1 cellular context compared by ENCODE assay signal in the genomic region with DNA sequence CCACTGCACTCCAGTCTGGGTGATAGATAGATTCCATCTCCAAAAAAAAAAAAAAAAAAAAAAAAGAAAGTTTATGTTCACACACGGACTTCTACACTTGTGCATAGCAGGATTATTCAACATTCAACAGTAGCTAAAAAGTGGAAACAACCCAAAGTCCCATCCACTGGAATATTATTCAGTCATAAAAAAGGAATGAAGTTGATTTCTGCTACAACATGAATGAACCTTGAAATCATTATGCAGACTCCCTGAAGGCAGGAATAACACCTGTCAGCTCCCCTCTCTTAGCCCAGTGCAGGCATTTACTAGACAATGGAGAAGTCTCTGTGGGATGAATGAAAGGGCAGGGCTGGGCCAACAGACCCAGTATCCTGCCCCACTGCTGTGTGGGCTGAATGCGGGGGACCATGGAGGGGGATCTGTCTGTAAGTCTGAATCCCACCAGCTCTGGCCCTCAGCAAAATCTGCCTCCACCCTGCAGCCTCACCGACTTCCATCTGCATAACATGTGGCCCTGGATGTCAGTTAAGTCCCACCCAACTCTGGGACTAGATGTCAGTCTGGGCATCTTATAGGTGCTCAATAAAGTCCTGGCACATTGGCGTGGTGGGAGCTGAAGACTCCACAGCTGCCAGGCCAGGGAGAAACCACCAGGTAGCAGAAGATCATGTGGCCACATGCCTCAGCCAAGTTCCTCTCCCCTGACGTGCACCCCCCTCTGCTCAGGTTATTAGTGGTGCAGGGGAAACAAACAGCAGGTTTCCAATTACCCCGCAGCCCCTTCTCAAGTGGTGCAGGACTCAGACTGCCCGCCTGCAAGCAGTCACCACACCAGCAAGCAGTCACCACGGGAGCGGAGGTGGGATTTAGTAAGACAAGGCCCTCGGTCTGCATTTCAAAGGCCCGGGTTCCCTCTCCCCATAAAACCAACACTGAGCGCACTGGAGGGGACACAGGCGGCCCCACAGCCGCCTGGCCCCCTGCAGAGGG.
TF ChIP-seq lines count a peak whose summit lies in the region.

No MANE protein-coding gene starts in this region.

TF ChIP-seq in WTC11, 78 proteins besides CTCF, POLR2A, EP300 and RAD21 (continued from another document and continues in another):
- TF ChIP-seq, protein P1, sequence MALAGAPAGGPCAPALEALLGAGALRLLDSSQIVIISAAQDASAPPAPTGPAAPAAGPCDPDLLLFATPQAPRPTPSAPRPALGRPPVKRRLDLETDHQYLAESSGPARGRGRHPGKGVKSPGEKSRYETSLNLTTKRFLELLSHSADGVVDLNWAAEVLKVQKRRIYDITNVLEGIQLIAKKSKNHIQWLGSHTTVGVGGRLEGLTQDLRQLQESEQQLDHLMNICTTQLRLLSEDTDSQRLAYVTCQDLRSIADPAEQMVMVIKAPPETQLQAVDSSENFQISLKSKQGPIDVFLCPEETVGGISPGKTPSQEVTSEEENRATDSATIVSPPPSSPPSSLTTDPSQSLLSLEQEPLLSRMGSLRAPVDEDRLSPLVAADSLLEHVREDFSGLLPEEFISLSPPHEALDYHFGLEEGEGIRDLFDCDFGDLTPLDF (CRISPR knock-in tag; IDR thresholded peaks at IDR 0.05), result no peak
- no peak for TF ChIP-seq FOXJ3 (CRISPR knock-in tag; IDR thresholded peaks at IDR 0.05; ENCODE audit: borderline replicate concordance)
- no peak for TF ChIP-seq ZNF263 (CRISPR knock-in tag; IDR thresholded peaks at IDR 0.05; ENCODE audit: low read depth)
- TF ChIP-seq, protein P2, sequence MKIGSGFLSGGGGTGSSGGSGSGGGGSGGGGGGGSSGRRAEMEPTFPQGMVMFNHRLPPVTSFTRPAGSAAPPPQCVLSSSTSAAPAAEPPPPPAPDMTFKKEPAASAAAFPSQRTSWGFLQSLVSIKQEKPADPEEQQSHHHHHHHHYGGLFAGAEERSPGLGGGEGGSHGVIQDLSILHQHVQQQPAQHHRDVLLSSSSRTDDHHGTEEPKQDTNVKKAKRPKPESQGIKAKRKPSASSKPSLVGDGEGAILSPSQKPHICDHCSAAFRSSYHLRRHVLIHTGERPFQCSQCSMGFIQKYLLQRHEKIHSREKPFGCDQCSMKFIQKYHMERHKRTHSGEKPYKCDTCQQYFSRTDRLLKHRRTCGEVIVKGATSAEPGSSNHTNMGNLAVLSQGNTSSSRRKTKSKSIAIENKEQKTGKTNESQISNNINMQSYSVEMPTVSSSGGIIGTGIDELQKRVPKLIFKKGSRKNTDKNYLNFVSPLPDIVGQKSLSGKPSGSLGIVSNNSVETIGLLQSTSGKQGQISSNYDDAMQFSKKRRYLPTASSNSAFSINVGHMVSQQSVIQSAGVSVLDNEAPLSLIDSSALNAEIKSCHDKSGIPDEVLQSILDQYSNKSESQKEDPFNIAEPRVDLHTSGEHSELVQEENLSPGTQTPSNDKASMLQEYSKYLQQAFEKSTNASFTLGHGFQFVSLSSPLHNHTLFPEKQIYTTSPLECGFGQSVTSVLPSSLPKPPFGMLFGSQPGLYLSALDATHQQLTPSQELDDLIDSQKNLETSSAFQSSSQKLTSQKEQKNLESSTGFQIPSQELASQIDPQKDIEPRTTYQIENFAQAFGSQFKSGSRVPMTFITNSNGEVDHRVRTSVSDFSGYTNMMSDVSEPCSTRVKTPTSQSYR (CRISPR knock-in tag; IDR thresholded peaks at IDR 0.05), result peak; percentile 36; the same call in 1 of the 2 replicates
- TF ChIP-seq ZNF317 (CRISPR knock-in tag; IDR thresholded peaks at IDR 0.05; ENCODE audit: borderline replicate concordance, low read depth), result no peak
- TF ChIP-seq, protein P3, sequence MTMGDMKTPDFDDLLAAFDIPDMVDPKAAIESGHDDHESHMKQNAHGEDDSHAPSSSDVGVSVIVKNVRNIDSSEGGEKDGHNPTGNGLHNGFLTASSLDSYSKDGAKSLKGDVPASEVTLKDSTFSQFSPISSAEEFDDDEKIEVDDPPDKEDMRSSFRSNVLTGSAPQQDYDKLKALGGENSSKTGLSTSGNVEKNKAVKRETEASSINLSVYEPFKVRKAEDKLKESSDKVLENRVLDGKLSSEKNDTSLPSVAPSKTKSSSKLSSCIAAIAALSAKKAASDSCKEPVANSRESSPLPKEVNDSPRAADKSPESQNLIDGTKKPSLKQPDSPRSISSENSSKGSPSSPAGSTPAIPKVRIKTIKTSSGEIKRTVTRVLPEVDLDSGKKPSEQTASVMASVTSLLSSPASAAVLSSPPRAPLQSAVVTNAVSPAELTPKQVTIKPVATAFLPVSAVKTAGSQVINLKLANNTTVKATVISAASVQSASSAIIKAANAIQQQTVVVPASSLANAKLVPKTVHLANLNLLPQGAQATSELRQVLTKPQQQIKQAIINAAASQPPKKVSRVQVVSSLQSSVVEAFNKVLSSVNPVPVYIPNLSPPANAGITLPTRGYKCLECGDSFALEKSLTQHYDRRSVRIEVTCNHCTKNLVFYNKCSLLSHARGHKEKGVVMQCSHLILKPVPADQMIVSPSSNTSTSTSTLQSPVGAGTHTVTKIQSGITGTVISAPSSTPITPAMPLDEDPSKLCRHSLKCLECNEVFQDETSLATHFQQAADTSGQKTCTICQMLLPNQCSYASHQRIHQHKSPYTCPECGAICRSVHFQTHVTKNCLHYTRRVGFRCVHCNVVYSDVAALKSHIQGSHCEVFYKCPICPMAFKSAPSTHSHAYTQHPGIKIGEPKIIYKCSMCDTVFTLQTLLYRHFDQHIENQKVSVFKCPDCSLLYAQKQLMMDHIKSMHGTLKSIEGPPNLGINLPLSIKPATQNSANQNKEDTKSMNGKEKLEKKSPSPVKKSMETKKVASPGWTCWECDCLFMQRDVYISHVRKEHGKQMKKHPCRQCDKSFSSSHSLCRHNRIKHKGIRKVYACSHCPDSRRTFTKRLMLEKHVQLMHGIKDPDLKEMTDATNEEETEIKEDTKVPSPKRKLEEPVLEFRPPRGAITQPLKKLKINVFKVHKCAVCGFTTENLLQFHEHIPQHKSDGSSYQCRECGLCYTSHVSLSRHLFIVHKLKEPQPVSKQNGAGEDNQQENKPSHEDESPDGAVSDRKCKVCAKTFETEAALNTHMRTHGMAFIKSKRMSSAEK (CRISPR knock-in tag; IDR thresholded peaks at IDR 0.05; ENCODE audit: borderline replicate concordance), result no peak
- no peak for TF ChIP-seq CREB1 (CRISPR knock-in tag; IDR thresholded peaks at IDR 0.05)
- TF ChIP-seq, protein P4, sequence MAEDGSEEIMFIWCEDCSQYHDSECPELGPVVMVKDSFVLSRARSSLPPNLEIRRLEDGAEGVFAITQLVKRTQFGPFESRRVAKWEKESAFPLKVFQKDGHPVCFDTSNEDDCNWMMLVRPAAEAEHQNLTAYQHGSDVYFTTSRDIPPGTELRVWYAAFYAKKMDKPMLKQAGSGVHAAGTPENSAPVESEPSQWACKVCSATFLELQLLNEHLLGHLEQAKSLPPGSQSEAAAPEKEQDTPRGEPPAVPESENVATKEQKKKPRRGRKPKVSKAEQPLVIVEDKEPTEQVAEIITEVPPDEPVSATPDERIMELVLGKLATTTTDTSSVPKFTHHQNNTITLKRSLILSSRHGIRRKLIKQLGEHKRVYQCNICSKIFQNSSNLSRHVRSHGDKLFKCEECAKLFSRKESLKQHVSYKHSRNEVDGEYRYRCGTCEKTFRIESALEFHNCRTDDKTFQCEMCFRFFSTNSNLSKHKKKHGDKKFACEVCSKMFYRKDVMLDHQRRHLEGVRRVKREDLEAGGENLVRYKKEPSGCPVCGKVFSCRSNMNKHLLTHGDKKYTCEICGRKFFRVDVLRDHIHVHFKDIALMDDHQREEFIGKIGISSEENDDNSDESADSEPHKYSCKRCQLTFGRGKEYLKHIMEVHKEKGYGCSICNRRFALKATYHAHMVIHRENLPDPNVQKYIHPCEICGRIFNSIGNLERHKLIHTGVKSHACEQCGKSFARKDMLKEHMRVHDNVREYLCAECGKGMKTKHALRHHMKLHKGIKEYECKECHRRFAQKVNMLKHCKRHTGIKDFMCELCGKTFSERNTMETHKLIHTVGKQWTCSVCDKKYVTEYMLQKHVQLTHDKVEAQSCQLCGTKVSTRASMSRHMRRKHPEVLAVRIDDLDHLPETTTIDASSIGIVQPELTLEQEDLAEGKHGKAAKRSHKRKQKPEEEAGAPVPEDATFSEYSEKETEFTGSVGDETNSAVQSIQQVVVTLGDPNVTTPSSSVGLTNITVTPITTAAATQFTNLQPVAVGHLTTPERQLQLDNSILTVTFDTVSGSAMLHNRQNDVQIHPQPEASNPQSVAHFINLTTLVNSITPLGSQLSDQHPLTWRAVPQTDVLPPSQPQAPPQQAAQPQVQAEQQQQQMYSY (CRISPR knock-in tag; IDR thresholded peaks at IDR 0.05), result peak; percentile 12; the same call in 1 of the 2 replicates
- TF ChIP-seq TCF7 (CRISPR knock-in tag; IDR thresholded peaks at IDR 0.05; ENCODE audit: low read depth), result no peak
- no peak for TF ChIP-seq ATF1 (CRISPR knock-in tag; IDR thresholded peaks at IDR 0.05)
- no peak for TF ChIP-seq ZNF232 (CRISPR knock-in tag; IDR thresholded peaks at IDR 0.05)
- TF ChIP-seq, protein P5, sequence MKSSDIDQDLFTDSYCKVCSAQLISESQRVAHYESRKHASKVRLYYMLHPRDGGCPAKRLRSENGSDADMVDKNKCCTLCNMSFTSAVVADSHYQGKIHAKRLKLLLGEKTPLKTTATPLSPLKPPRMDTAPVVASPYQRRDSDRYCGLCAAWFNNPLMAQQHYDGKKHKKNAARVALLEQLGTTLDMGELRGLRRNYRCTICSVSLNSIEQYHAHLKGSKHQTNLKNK (CRISPR knock-in tag; IDR thresholded peaks at IDR 0.05), result no peak
- TF ChIP-seq, protein P6, sequence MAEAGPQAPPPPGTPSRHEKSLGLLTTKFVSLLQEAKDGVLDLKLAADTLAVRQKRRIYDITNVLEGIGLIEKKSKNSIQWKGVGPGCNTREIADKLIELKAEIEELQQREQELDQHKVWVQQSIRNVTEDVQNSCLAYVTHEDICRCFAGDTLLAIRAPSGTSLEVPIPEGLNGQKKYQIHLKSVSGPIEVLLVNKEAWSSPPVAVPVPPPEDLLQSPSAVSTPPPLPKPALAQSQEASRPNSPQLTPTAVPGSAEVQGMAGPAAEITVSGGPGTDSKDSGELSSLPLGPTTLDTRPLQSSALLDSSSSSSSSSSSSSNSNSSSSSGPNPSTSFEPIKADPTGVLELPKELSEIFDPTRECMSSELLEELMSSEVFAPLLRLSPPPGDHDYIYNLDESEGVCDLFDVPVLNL (CRISPR knock-in tag; IDR thresholded peaks at IDR 0.05; ENCODE audit: borderline replicate concordance, low read depth), result no peak
- no peak for TF ChIP-seq GABPB1 (CRISPR knock-in tag; IDR thresholded peaks at IDR 0.05)
- TF ChIP-seq, protein P7, sequence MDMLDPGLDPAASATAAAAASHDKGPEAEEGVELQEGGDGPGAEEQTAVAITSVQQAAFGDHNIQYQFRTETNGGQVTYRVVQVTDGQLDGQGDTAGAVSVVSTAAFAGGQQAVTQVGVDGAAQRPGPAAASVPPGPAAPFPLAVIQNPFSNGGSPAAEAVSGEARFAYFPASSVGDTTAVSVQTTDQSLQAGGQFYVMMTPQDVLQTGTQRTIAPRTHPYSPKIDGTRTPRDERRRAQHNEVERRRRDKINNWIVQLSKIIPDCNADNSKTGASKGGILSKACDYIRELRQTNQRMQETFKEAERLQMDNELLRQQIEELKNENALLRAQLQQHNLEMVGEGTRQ (CRISPR knock-in tag; IDR thresholded peaks at IDR 0.05), result peak; percentile 78
- TF ChIP-seq, protein P8, sequence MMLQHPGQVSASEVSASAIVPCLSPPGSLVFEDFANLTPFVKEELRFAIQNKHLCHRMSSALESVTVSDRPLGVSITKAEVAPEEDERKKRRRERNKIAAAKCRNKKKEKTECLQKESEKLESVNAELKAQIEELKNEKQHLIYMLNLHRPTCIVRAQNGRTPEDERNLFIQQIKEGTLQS (CRISPR knock-in tag; conservative IDR thresholded peaks at IDR 0.05), result no peak
- TF ChIP-seq, protein P9, sequence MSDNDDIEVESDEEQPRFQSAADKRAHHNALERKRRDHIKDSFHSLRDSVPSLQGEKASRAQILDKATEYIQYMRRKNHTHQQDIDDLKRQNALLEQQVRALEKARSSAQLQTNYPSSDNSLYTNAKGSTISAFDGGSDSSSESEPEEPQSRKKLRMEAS (CRISPR knock-in tag; IDR thresholded peaks at IDR 0.05), result peak; percentile 70; the same call in 1 of the 2 replicates
- TF ChIP-seq ZNF219 (CRISPR knock-in tag; IDR thresholded peaks at IDR 0.05; ENCODE audit: borderline replicate concordance), result peak; percentile 87
- TF ChIP-seq, protein P10, sequence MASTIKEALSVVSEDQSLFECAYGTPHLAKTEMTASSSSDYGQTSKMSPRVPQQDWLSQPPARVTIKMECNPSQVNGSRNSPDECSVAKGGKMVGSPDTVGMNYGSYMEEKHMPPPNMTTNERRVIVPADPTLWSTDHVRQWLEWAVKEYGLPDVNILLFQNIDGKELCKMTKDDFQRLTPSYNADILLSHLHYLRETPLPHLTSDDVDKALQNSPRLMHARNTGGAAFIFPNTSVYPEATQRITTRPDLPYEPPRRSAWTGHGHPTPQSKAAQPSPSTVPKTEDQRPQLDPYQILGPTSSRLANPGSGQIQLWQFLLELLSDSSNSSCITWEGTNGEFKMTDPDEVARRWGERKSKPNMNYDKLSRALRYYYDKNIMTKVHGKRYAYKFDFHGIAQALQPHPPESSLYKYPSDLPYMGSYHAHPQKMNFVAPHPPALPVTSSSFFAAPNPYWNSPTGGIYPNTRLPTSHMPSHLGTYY (CRISPR knock-in tag; IDR thresholded peaks at IDR 0.05), result no peak
- TF ChIP-seq ESRRA (CRISPR knock-in tag; IDR thresholded peaks at IDR 0.05; ENCODE audit: borderline replicate concordance), result no peak
- no peak for TF ChIP-seq ZNF671 (CRISPR knock-in tag; IDR thresholded peaks at IDR 0.05)
- TF ChIP-seq, protein P11, sequence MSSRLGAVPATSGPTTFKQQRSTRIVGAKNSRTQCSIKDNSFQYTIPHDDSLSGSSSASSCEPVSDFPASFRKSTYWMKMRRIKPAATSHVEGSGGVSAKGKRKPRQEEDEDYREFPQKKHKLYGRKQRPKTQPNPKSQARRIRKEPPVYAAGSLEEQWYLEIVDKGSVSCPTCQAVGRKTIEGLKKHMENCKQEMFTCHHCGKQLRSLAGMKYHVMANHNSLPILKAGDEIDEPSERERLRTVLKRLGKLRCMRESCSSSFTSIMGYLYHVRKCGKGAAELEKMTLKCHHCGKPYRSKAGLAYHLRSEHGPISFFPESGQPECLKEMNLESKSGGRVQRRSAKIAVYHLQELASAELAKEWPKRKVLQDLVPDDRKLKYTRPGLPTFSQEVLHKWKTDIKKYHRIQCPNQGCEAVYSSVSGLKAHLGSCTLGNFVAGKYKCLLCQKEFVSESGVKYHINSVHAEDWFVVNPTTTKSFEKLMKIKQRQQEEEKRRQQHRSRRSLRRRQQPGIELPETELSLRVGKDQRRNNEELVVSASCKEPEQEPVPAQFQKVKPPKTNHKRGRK (CRISPR knock-in tag; IDR thresholded peaks at IDR 0.05; ENCODE audit: borderline replicate concordance), result no peak
- no peak for TF ChIP-seq MXD4 (CRISPR knock-in tag; IDR thresholded peaks at IDR 0.05; ENCODE audit: borderline replicate concordance)
- TF ChIP-seq SMAD4 (CRISPR knock-in tag; IDR thresholded peaks at IDR 0.05), result no peak
- peak; percentile 99 for TF ChIP-seq ZNF423 (CRISPR knock-in tag; IDR thresholded peaks at IDR 0.05)
- TF ChIP-seq TP53 (CRISPR knock-in tag; IDR thresholded peaks at IDR 0.05), result 0 out of 2 replicates have a peak, but pooled peaks have one; percentile 18
- TF ChIP-seq, protein P12, sequence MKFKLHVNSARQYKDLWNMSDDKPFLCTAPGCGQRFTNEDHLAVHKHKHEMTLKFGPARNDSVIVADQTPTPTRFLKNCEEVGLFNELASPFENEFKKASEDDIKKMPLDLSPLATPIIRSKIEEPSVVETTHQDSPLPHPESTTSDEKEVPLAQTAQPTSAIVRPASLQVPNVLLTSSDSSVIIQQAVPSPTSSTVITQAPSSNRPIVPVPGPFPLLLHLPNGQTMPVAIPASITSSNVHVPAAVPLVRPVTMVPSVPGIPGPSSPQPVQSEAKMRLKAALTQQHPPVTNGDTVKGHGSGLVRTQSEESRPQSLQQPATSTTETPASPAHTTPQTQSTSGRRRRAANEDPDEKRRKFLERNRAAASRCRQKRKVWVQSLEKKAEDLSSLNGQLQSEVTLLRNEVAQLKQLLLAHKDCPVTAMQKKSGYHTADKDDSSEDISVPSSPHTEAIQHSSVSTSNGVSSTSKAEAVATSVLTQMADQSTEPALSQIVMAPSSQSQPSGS (CRISPR knock-in tag; IDR thresholded peaks at IDR 0.05; ENCODE audit: borderline replicate concordance, low read depth), result no peak
